ENCODE assay signal across 8 cellular contexts in the genomic region with DNA sequence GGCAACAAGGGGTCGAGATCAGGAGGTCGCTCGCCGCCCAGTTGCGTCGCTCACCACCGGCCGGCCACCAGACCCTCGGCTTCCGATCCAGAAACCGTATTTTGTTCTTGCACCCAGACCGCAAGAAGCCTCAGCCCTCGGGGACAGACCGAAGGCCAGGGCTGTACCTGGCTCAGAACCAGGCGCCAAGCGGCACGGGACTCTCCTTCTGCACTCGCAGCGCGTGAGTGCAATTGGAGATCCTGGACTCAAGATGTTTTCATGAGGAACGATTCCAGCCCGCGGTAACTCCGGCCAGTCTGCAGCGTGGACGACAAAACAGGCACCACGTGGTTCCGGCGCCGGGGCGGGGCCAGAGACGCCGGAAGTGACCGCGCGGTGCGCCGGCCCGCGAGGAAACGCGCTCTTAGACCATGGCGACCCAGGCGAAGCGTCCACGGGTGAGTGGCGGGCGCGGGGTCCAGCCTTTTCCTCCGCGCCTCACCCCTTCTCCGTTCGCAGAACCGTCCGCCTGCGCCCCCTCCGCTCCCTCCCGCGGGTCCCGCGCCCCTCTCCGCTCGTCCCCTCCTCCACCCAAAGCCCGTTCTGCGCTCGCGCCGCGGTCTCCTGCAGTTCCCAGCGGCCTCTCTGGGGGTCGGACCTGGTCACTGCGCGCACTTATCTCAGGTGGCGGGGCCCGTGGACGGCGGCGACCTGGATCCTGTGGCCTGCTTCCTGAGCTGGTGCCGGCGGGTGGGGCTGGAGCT. TPM values are rescaled to one million over a fixed set of nuclear protein-coding genes. Genes with fewer than 3 reads are reported as not detected.
DNase-seq lines count a peak whose midpoint lies in the region; ATAC-seq lines count a peak whose summit lies in the region.

A gene with protein sequence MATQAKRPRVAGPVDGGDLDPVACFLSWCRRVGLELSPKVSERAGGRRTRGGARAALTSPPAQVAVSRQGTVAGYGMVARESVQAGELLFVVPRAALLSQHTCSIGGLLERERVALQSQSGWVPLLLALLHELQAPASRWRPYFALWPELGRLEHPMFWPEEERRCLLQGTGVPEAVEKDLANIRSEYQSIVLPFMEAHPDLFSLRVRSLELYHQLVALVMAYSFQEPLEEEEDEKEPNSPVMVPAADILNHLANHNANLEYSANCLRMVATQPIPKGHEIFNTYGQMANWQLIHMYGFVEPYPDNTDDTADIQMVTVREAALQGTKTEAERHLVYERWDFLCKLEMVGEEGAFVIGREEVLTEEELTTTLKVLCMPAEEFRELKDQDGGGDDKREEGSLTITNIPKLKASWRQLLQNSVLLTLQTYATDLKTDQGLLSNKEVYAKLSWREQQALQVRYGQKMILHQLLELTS (plus strand): TSS at position 393 of the 746 bp plus-strand sequence. CDS start 21 bp downstream, at position 414.

- peaks cover 19% of the 10 kb centered on the region for H3K4me1 Mint-ChIP-seq in activated CD4-positive, alpha-beta T cell treated with anti-CD3 and anti-CD28 coated beads, Interleukin-2, amount 10 ng/mL, durations not matched to agents 24 days and 14 days

- peak within 1 kb of the TSS; percentile 94 for H3K4me3 Mint-ChIP-seq in activated CD4-positive, alpha-beta T cell treated with anti-CD3 and anti-CD28 coated beads, Interleukin-2, amount 10 ng/mL, durations not matched to agents 24 days and 14 days

- intact Hi-C loops in activated CD4-positive, alpha-beta T cell treated with anti-CD3 and anti-CD28 coated beads, Interleukin-2, amount 10 ng/mL, durations not matched to agents 24 days and 14 days (cut with micrococcal nuclease), result loop anchor here (1.0 kb wide), 1 partner anchor 115 kb away; no protein-coding TSS in a partner anchor

- peak within 1 kb of the TSS; percentile 6; the same call in 1 of the 2 replicates for H3K27ac ChIP-seq in ACC112 (ENCODE audit: low read depth, low read length)

- peaks cover 5% of the 10 kb centered on the region for H3K4me1 ChIP-seq in ACC112 (ENCODE audit: control insufficient read depth, insufficient read depth, low read length, unreplicated experiment)

- peak within 1 kb of the TSS; percentile 91 for H3K27ac Mint-ChIP-seq in activated CD4-positive, alpha-beta T cell treated with anti-CD3 and anti-CD28 coated beads, Interleukin-2, amount 10 ng/mL, durations not matched to agents 24 days and 14 days

- peak; percentile 56 to 76 for DNase-seq in NCI-H446 (lab: John Stamatoyannopoulos, UW)
- peak; percentile 96 for DNase-seq in activated CD4-positive, alpha-beta T cell treated with anti-CD3 and anti-CD28 coated beads, Interleukin-2, amount 10 ng/mL, durations not matched to agents 24 days and 14 days
- DNase-seq in dedifferentiated amniotic fluid mesenchymal stem cell (ENCODE audit: extremely low spot score), result peak; percentile 90
- DNase-seq in left lobe of liver (ENCODE audit: low spot score), result peak; percentile 92
- DNase-seq in stimulated activated CD4-positive, alpha-beta T cell treated with anti-CD3 and anti-CD28 coated beads, Interleukin-2, amount 100 ng/mL, for 4 hours (ENCODE audit: low read depth), result peak; percentile 54

- ATAC-seq in GM18858 (IDR thresholded peaks at IDR 0.05; ENCODE audit: unreplicated experiment) (peak; percentile 58), HG03066 (IDR thresholded peaks at IDR 0.05; ENCODE audit: low read depth, unreplicated experiment) (peak; percentile 78), left lobe of liver (peak; percentile 89)

- no peaks in the 10 kb centered on the region for H3K79me2 ChIP-seq in ACC112 (ENCODE audit: control insufficient read depth, insufficient read depth, low read length, unreplicated experiment)

- H3K27me3 ChIP-seq in ACC112 (ENCODE audit: insufficient read depth, low read length), result no peaks in the 10 kb centered on the region

- peak within 1 kb of the TSS; percentile 0 for H2AFZ ChIP-seq in ACC112 (ENCODE audit: low read length, unreplicated experiment)

- peaks cover 36% of the 10 kb centered on the region for H3K36me3 Mint-ChIP-seq in activated CD4-positive, alpha-beta T cell treated with anti-CD3 and anti-CD28 coated beads, Interleukin-2, amount 10 ng/mL, durations not matched to agents 24 days and 14 days (ENCODE audit: low read depth)

- H3K27me3 Mint-ChIP-seq in activated CD4-positive, alpha-beta T cell treated with anti-CD3 and anti-CD28 coated beads, Interleukin-2, amount 10 ng/mL, durations not matched to agents 24 days and 14 days, result no peaks in the 10 kb centered on the region

- no peaks in the 10 kb centered on the region for H3K9me3 Mint-ChIP-seq in activated CD4-positive, alpha-beta T cell treated with anti-CD3 and anti-CD28 coated beads, Interleukin-2, amount 10 ng/mL, durations not matched to agents 24 days and 14 days

- H3K4me3 ChIP-seq in ACC112 (ENCODE audit: low read depth, low read length), result peak within 1 kb of the TSS; percentile 87

- peaks cover 12% of the 10 kb centered on the region for H3K36me3 ChIP-seq in ACC112 (ENCODE audit: insufficient read depth, low read length)

RNA-seq across cellular contexts. Expression of the gene that starts here (rescaled TPM):
- total RNA-seq in activated CD4-positive, alpha-beta T cell treated with anti-CD3 and anti-CD28 coated beads, Interleukin-2, amount 10 ng/mL, durations not matched to agents 24 days and 14 days, result 33.4 and 34.4 TPM in 2 replicates
- total RNA-seq in left lobe of liver, result 13.5 TPM

Comparison
In these comparisons a context has a peak if more than half of its experiments do, and no peak if none do; other contexts are left out.
1. Peak in every context shown above with its lines: DNase-seq, ATAC-seq, H3K4me3 ChIP-seq and H3K27ac ChIP-seq.